In genomic region chr16:47143677-47144558, GRCh38 we compare ENCODE assay signal across 8 cellular contexts. TPM values are rescaled to one million over a fixed set of nuclear protein-coding genes. Genes with fewer than 3 reads are reported as not detected.
DNase-seq lines count a peak whose midpoint lies in the region; ATAC-seq and TF ChIP-seq lines count a peak whose summit lies in the region.

Gene NETO2, minus strand, starts transcription at chr16:47143945. Its CDS starts 333 bp downstream, at chr16:47143612.

- H3K4me1 ChIP-seq in HUES64 (ENCODE audit: insufficient read depth, low read length) = peaks cover 22% of the 10 kb centered on the region

- under 1% methylated on average over 130 of the region's 130 CpGs for WGBS in HUES64

- H3K36me3 Mint-ChIP-seq in activated naive CD4-positive, alpha-beta T cell treated with anti-CD3 and anti-CD28 coated beads, Interleukin-2, amount 50 U/mL, for 72 hours = peaks cover 2 to 14% of the 10 kb centered on the region in 2 donors
- no peaks in the 10 kb centered on the region for H3K36me3 Mint-ChIP-seq in progenitor cell of endocrine pancreas (ENCODE audit: insufficient read depth)

- H3K27ac Mint-ChIP-seq in activated naive CD4-positive, alpha-beta T cell treated with anti-CD3 and anti-CD28 coated beads, Interleukin-2, amount 50 U/mL, for 72 hours = no peak within 1 kb of the TSS
- H3K27ac Mint-ChIP-seq in progenitor cell of endocrine pancreas = peak within 1 kb of the TSS; percentile 93

- no peak within 1 kb of the TSS for H3K27ac ChIP-seq in HUES64 (ENCODE audit: low read depth, low read length)

- peak within 1 kb of the TSS; percentile 93 for H3K9ac ChIP-seq in HUES64 (ENCODE audit: low read depth, low read length)

- peaks cover 19% of the 10 kb centered on the region for H3K27me3 Mint-ChIP-seq in progenitor cell of endocrine pancreas

- no peaks in the 10 kb centered on the region for H3K36me3 ChIP-seq in HUES64 (ENCODE audit: insufficient read depth, low read length)

- DNase-seq in ELF-1 (ENCODE audit: low read depth, low spot score) (peak; percentile 77), cardiac septum (ENCODE audit: low spot score) (peak; percentile 80), progenitor cell of endocrine pancreas (ENCODE audit: low spot score, unreplicated experiment) (peak; percentile 60), NCI-H2029 treated with DMSO at 0.1 percent for 48 hours (lab: John Stamatoyannopoulos, UW) (no peak)
- DNase-seq in activated naive CD4-positive, alpha-beta T cell treated with anti-CD3 and anti-CD28 coated beads, Interleukin-2, amount 50 U/mL, for 72 hours (ENCODE audit: low spot score in 2 of 2) = peak; percentile 60 to 68

- H3K9me3 Mint-ChIP-seq in activated naive CD4-positive, alpha-beta T cell treated with anti-CD3 and anti-CD28 coated beads, Interleukin-2, amount 50 U/mL, for 72 hours = no peaks in the 10 kb centered on the region
- no peaks in the 10 kb centered on the region for H3K9me3 Mint-ChIP-seq in progenitor cell of endocrine pancreas (ENCODE audit: low read depth)

- H3K27me3 ChIP-seq in HUES64 (ENCODE audit: insufficient read depth, low read length) = peaks cover 36% of the 10 kb centered on the region

- H3K4me3 ChIP-seq in HUES64 (ENCODE audit: low read length) = peak within 1 kb of the TSS; percentile 85

- no peaks in the 10 kb centered on the region for H3K9me3 ChIP-seq in HUES64 (ENCODE audit: insufficient read depth, low read depth, low read length)

- intact Hi-C loops in cardiac septum (cut with DNase I) = loop anchor here (5.0 to 10.0 kb wide), 4 partner anchors 107 to 1013 kb away; partner anchors contain the start of genes ABCC12, ITFG1 and PHKB

- TF ChIP-seq CTCF in progenitor cell of endocrine pancreas (IDR thresholded peaks at IDR 0.05; ENCODE audit: unreplicated experiment) = peak; percentile 76

- peaks cover 19% of the 10 kb centered on the region for H3K4me1 Mint-ChIP-seq in progenitor cell of endocrine pancreas (ENCODE audit: low read depth)

- ATAC-seq in GM21526 (IDR thresholded peaks at IDR 0.05; ENCODE audit: low FRiP score, unreplicated experiment) (peak; percentile 46), SK-N-SH treated with all-trans-retinoic acid at 6 μM for 48 hours (peak; percentile 72)
- peak; percentile 49 to 73 for ATAC-seq in activated naive CD4-positive, alpha-beta T cell treated with anti-CD3 and anti-CD28 coated beads, Interleukin-2, amount 50 U/mL, for 72 hours

- peak within 1 kb of the TSS; percentile 90 for H3K4me3 Mint-ChIP-seq in progenitor cell of endocrine pancreas (ENCODE audit: low read depth)

TF ChIP-seq in SK-N-SH treated with all-trans-retinoic acid at 6 μM for 48 hours, 23 proteins besides CTCF, POLR2A, EP300 and RAD21:
- TF ChIP-seq TCF4 (CRISPR knock-in tag; IDR thresholded peaks at IDR 0.05; ENCODE audit: borderline replicate concordance) = no peak
- no peak for TF ChIP-seq BACH2 (CRISPR knock-in tag; IDR thresholded peaks at IDR 0.05; ENCODE audit: borderline replicate concordance)
- TF ChIP-seq CSDC2 (CRISPR knock-in tag; IDR thresholded peaks at IDR 0.05) = no peak
- TF ChIP-seq ZNF565 (CRISPR knock-in tag; conservative IDR thresholded peaks at IDR 0.05; ENCODE audit: low read depth) = no peak
- 0 out of 2 replicates have a peak, but pooled peaks have one; percentile 30 for TF ChIP-seq ZFP3 (CRISPR knock-in tag; IDR thresholded peaks at IDR 0.05)
- 0 out of 2 replicates have a peak, but pooled peaks have one; percentile 12 for TF ChIP-seq TSHZ2 (CRISPR knock-in tag; IDR thresholded peaks at IDR 0.05)

RNA-seq across cellular contexts. Expression of gene NETO2, which starts in this region (rescaled TPM):
- 26.2 TPM for polyA plus RNA-seq in HUES64 (2013, experiment 1 of 2)
- 20.2 TPM for polyA plus RNA-seq in HUES64 (2013, experiment 2 of 2)
- 1 to 10 TPM; 1.1 to 7.3 TPM for total RNA-seq in activated naive CD4-positive, alpha-beta T cell treated with anti-CD3 and anti-CD28 coated beads, Interleukin-2, amount 50 U/mL, for 72 hours
- total RNA-seq in cardiac septum (1.4 TPM), progenitor cell of endocrine pancreas (54.5 and 55.2 TPM in 2 replicates)
